In genomic region chr1:156772728-156773497, GRCh38 we compare ENCODE assay signal across 1 cellular context.
TF ChIP-seq lines count a peak whose summit lies in the region.

No MANE protein-coding gene starts in this region.

TF ChIP-seq in K562, 482 proteins besides CTCF, POLR2A, EP300 and RAD21 (continued from another document and continues in another):
- TF ChIP-seq, protein P1, sequence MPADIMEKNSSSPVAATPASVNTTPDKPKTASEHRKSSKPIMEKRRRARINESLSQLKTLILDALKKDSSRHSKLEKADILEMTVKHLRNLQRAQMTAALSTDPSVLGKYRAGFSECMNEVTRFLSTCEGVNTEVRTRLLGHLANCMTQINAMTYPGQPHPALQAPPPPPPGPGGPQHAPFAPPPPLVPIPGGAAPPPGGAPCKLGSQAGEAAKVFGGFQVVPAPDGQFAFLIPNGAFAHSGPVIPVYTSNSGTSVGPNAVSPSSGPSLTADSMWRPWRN (IDR thresholded peaks at IDR 0.05; ENCODE audit: low read depth), result no peak
- no peak for TF ChIP-seq SREBF2 (CRISPR knock-in tag; IDR thresholded peaks at IDR 0.05)
- no peak for TF ChIP-seq ZC3H11A (IDR thresholded peaks at IDR 0.05; ENCODE audit: low read depth, low read length)
- peak; percentile 70 for TF ChIP-seq TCF3 (CRISPR knock-in tag; IDR thresholded peaks at IDR 0.05)
- TF ChIP-seq ZNF384 (IDR thresholded peaks at IDR 0.05; ENCODE audit: low read depth, low read length), result no peak
- no peak for TF ChIP-seq RBM15 (IDR thresholded peaks at IDR 0.05; ENCODE audit: insufficient read depth, low read length)
- TF ChIP-seq NCOA1 (IDR thresholded peaks at IDR 0.05; ENCODE audit: low read depth), result no peak
- TF ChIP-seq, protein P2, sequence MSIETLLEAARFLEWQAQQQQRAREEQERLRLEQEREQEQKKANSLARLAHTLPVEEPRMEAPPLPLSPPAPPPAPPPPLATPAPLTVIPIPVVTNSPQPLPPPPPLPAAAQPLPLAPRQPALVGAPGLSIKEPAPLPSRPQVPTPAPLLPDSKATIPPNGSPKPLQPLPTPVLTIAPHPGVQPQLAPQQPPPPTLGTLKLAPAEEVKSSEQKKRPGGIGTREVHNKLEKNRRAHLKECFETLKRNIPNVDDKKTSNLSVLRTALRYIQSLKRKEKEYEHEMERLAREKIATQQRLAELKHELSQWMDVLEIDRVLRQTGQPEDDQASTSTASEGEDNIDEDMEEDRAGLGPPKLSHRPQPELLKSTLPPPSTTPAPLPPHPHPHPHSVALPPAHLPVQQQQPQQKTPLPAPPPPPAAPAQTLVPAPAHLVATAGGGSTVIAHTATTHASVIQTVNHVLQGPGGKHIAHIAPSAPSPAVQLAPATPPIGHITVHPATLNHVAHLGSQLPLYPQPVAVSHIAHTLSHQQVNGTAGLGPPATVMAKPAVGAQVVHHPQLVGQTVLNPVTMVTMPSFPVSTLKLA (conservative IDR thresholded peaks at IDR 0.05), result 0 out of 4 replicates have a peak, but pooled peaks of 1 of the 2 experiments have one; percentile 4
- no peak for TF ChIP-seq FOXA3 (CRISPR knock-in tag; conservative IDR thresholded peaks at IDR 0.05 in 1 of 2, IDR thresholded peaks at IDR 0.05 in 1 of 2)
- TF ChIP-seq MEF2A (IDR thresholded peaks at IDR 0.05; ENCODE audit: control insufficient read depth, low read depth, low read length), result no peak
- TF ChIP-seq WHSC1 (IDR thresholded peaks at IDR 0.05; ENCODE audit: low read length), result no peak
- TF ChIP-seq PCBP1 (IDR thresholded peaks at IDR 0.05; ENCODE audit: low read depth, low read length, poor library complexity, severe bottlenecking), result no peak
- TF ChIP-seq MTA2 (IDR thresholded peaks at IDR 0.05; ENCODE audit: low read depth), result peak; percentile 32
- peak; percentile 45; the same call in 1 of the 2 replicates for TF ChIP-seq CXXC5 (CRISPR knock-in tag; IDR thresholded peaks at IDR 0.05)
- TF ChIP-seq MAZ (CRISPR knock-in tag; conservative IDR thresholded peaks at IDR 0.05 in 1 of 2, IDR thresholded peaks at IDR 0.05 in 1 of 2), result 0 out of 4 replicates have a peak, but pooled peaks of 1 of the 2 experiments have one; percentile 9
- peak; percentile 71 for TF ChIP-seq SMAD4 (CRISPR knock-in tag; conservative IDR thresholded peaks at IDR 0.05)
- peak; percentile 48; the same call in 1 of the 2 replicates for TF ChIP-seq E2F1 (CRISPR knock-in tag; IDR thresholded peaks at IDR 0.05)
- peak; percentile 70 for TF ChIP-seq ARID1B (IDR thresholded peaks at IDR 0.05)
- peak; percentile 42 for TF ChIP-seq MEIS2 (IDR thresholded peaks at IDR 0.05; ENCODE audit: partially characterized antibody)
- TF ChIP-seq TFAM (CRISPR knock-in tag; conservative IDR thresholded peaks at IDR 0.05), result no peak
- TF ChIP-seq HDAC1 (IDR thresholded peaks at IDR 0.05), result peak in 1 of 2 experiments; percentile 49; a peak in 2 of 4 replicates
- TF ChIP-seq PKNOX1 (IDR thresholded peaks at IDR 0.05), result peak; percentile 33; the same call in 1 of the 2 replicates
- TF ChIP-seq, protein P3, sequence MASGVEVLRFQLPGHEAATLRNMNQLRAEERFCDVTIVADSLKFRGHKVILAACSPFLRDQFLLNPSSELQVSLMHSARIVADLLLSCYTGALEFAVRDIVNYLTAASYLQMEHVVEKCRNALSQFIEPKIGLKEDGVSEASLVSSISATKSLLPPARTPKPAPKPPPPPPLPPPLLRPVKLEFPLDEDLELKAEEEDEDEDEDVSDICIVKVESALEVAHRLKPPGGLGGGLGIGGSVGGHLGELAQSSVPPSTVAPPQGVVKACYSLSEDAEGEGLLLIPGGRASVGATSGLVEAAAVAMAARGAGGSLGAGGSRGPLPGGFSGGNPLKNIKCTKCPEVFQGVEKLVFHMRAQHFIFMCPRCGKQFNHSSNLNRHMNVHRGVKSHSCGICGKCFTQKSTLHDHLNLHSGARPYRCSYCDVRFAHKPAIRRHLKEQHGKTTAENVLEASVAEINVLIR (CRISPR knock-in tag; IDR thresholded peaks at IDR 0.05), result no peak
- peak; percentile 23; the same call in 1 of the 2 replicates for TF ChIP-seq MTA1 (IDR thresholded peaks at IDR 0.05; ENCODE audit: borderline replicate concordance)
- no peak for TF ChIP-seq CTCFL (IDR thresholded peaks at IDR 0.05; ENCODE audit: borderline replicate concordance, insufficient read depth, low read depth, low read length, poor library complexity, severe bottlenecking)
- no peak for TF ChIP-seq BACH1 (tag; IDR thresholded peaks at IDR 0.05)
- no peak for TF ChIP-seq FOXK1 (CRISPR knock-in tag; IDR thresholded peaks at IDR 0.05; ENCODE audit: borderline replicate concordance)
- TF ChIP-seq, protein P4, sequence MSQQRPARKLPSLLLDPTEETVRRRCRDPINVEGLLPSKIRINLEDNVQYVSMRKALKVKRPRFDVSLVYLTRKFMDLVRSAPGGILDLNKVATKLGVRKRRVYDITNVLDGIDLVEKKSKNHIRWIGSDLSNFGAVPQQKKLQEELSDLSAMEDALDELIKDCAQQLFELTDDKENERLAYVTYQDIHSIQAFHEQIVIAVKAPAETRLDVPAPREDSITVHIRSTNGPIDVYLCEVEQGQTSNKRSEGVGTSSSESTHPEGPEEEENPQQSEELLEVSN (IDR thresholded peaks at IDR 0.05; ENCODE audit: borderline replicate concordance in 1 of 2, extremely low read depth in 1 of 2, insufficient read depth in 1 of 2, insufficient read length in 1 of 2, low read depth in 1 of 2, low read length in 1 of 2, poor library complexity in 1 of 2, severe bottlenecking in 1 of 2), result no peak
- no peak for TF ChIP-seq ZNF707 (CRISPR knock-in tag; conservative IDR thresholded peaks at IDR 0.05)
- no peak for TF ChIP-seq SRF (CRISPR knock-in tag; IDR thresholded peaks at IDR 0.05)
- no peak for TF ChIP-seq MTF1 (CRISPR knock-in tag; IDR thresholded peaks at IDR 0.05; ENCODE audit: borderline replicate concordance)
- TF ChIP-seq SMC3 (conservative IDR thresholded peaks at IDR 0.05; ENCODE audit: insufficient read depth, low read depth, low read length), result no peak
- peak; percentile 41; the same call in 1 of the 2 replicates for TF ChIP-seq STAT5A (IDR thresholded peaks at IDR 0.05; ENCODE audit: borderline replicate concordance, low read length)
- TF ChIP-seq ZNF444 (CRISPR knock-in tag; IDR thresholded peaks at IDR 0.05), result no peak
- TF ChIP-seq ZNF830 (CRISPR knock-in tag; IDR thresholded peaks at IDR 0.05), result no peak
- TF ChIP-seq NEUROD1 (IDR thresholded peaks at IDR 0.05; ENCODE audit: borderline replicate concordance, low read depth, low read length, partially characterized antibody), result no peak
- no peak for TF ChIP-seq MYBL2 (IDR thresholded peaks at IDR 0.05; ENCODE audit: low read depth)
- TF ChIP-seq MYBL2 (CRISPR knock-in tag; IDR thresholded peaks at IDR 0.05; ENCODE audit: borderline replicate concordance), result no peak
- TF ChIP-seq MGA (IDR thresholded peaks at IDR 0.05), result no peak
- TF ChIP-seq TRIM24 (IDR thresholded peaks at IDR 0.05), result no peak
